Comparison of ENCODE assay signal across 15 cellular contexts in genomic region chr1:224543453-224543852, GRCh38.
DNase-seq lines count a peak whose midpoint lies in the region; ATAC-seq and TF ChIP-seq lines count a peak whose summit lies in the region.
"Had no signal": no experiment of that assay in that cellular context is flagged by ENCODE, and none has a peak within 500 bp of the region (broad histone marks: within the 10 kb centered on the region; RNA-seq: fewer than 3 reads in every experiment).

No MANE protein-coding gene starts in this region.

- H3K4me3 ChIP-seq in adipocyte (ENCODE audit: low read length), result peak overlapping the region; percentile 48
- H3K4me3 ChIP-seq in BE2C (ENCODE audit: low read depth, low read length), result no peak overlapping the region
- H3K4me3 ChIP-seq in gastroesophageal sphincter, result no peak overlapping the region
- H3K4me3 ChIP-seq: ovary, testis had no signal

- no peak for TF ChIP-seq EP300 in gastroesophageal sphincter (IDR thresholded peaks at IDR 0.05)

- no peaks in the 10 kb centered on the region for H3K27me3 ChIP-seq in adipocyte (replicated peaks; ENCODE audit: control insufficient read depth, insufficient read depth, low read length)
- H3K27me3 ChIP-seq in BE2C, result no peaks in the 10 kb centered on the region
- no peaks in the 10 kb centered on the region for H3K27me3 ChIP-seq in gastroesophageal sphincter
- H3K27me3 ChIP-seq: ovary, testis had no signal

- WGBS in gastroesophageal sphincter (ENCODE audit: low coverage in 1 of 2), 2 donors, result 87 to 100% methylated on average over 1 of the region's 1 CpG

- no peak for TF ChIP-seq POLR2A in gastroesophageal sphincter (IDR thresholded peaks at IDR 0.05)

- TF ChIP-seq CTCF in BE2C (IDR thresholded peaks at IDR 0.05; ENCODE audit: low read depth, low read length) (no peak), gastroesophageal sphincter (IDR thresholded peaks at IDR 0.05) (no peak)

- no peaks in the 10 kb centered on the region for H3K36me3 ChIP-seq in adipocyte (ENCODE audit: control insufficient read depth, insufficient read depth, low read length, severe bottlenecking)
- no peaks in the 10 kb centered on the region for H3K36me3 ChIP-seq in BE2C
- no peaks in the 10 kb centered on the region for H3K36me3 ChIP-seq in gastroesophageal sphincter
- H3K36me3 ChIP-seq: ovary had no signal

- H3K9ac ChIP-seq in adipocyte (ENCODE audit: low read length), result peak overlapping the region; percentile 37

- DNase-seq in ACHN (peak; percentile 9), HT1080 (ENCODE audit: low read depth) (peak; percentile 62), adipocyte (ENCODE audit: low read depth) (no peak), lung microvascular endothelial cell (ENCODE audit: low read depth in 2 of 2) (peak; percentile 28 to 29), BE2C (no peak), HK-2 (ENCODE audit: unreplicated experiment) (no peak), SIG-M5 treated with dmso at 0.1 percent for 504 hours (lab: John Stamatoyannopoulos, UW; ENCODE audit: unreplicated experiment) (no peak)
- DNase-seq: activated CD4-positive, alpha-beta T cell treated with anti-CD3 and anti-CD28 coated beads for 1 hour; activated T-cell treated with anti-CD3 and anti-CD28 coated beads for 4 hours; midbrain; NCI-H1417; NCI-H446 treated with DMSO at 0.1 percent for 48 hours; ovary; testis had no signal

- H3K27ac ChIP-seq in gastroesophageal sphincter, result no peak overlapping the region
- H3K27ac ChIP-seq: ovary, testis had no signal

- in situ Hi-C loops in ACHN (cut with HindIII; ENCODE audit: low pct_ligation_motif_present, low pct_unique_long_range_greater_than_20kb, low sequenced_read_pairs), result no loop called here

- no peak for ATAC-seq in gastroesophageal sphincter

- H3K9me3 ChIP-seq in adipocyte (ENCODE audit: control insufficient read depth, low read length), result no peaks in the 10 kb centered on the region
- no peaks in the 10 kb centered on the region for H3K9me3 ChIP-seq in BE2C
- no peaks in the 10 kb centered on the region for H3K9me3 ChIP-seq in gastroesophageal sphincter
- H3K9me3 ChIP-seq: ovary, testis had no signal

- H3K4me1 ChIP-seq in adipocyte (ENCODE audit: control insufficient read depth, insufficient read depth, low read length) (peaks cover 34% of the 10 kb centered on the region), BE2C (peaks cover 56% of the 10 kb centered on the region), gastroesophageal sphincter (no peaks in the 10 kb centered on the region)
- H3K4me1 ChIP-seq: testis had no signal

Comparison
In these comparisons a context has a peak if more than half of its experiments do, and no peak if none do; other contexts are left out.
1. DNase-seq: peak in ACHN (single experiment), HT1080 (single experiment) and lung microvascular endothelial cell (2 of 2); none in adipocyte (single experiment), BE2C (single experiment), HK-2 (single experiment) and SIG-M5 treated with dmso at 0.1 percent for 504 hours (single experiment).